In genomic region chr15:69904296-69904560, GRCh38 we compare ENCODE assay signal across 23 cellular contexts.
"Had no signal": no experiment of that assay in that cellular context is flagged by ENCODE, and none has a peak within 500 bp of the region (broad histone marks: within the 10 kb centered on the region; RNA-seq: fewer than 3 reads in every experiment).

No MANE protein-coding gene starts in this region.

- H3K4me3 Mint-ChIP-seq: dendritic cell treated with granulocyte-macrophage colony-stimulating factor and Interleukin-4, amounts not matched to agents 40 ng/mL and 50 ng/mL, for 4 days; effector memory CD8-positive, alpha-beta T cell; naive thymus-derived CD8-positive, alpha-beta T cell; neural crest cell; stimulated activated memory B cell treated with anti-CD40 and anti-IgM and Interleukin-4, amounts not matched to agents 10 μg/mL and 1 μg/mL and 100 μg/mL, for 72 hours; stimulated activated naive CD8-positive, alpha-beta T cell treated with anti-CD3 and anti-CD28 coated beads, Interleukin-15, Interleukin-2, amounts not matched to agents 100 ng/mL and 50 ng/mL, for 24 hours had no signal

- H3K27me3 ChIP-seq: pancreas, right lobe of liver, testis, tibial nerve, upper lobe of right lung, vagina had no signal

- H3K9me3 Mint-ChIP-seq: dendritic cell treated with granulocyte-macrophage colony-stimulating factor and Interleukin-4, amounts not matched to agents 40 ng/mL and 50 ng/mL, for 4 days; effector memory CD8-positive, alpha-beta T cell; naive thymus-derived CD8-positive, alpha-beta T cell; stimulated activated memory B cell treated with anti-CD40 and anti-IgM and Interleukin-4, amounts not matched to agents 10 μg/mL and 1 μg/mL and 100 μg/mL, for 72 hours; stimulated activated naive CD8-positive, alpha-beta T cell treated with anti-CD3 and anti-CD28 coated beads, Interleukin-15, Interleukin-2, amounts not matched to agents 100 ng/mL and 50 ng/mL, for 24 hours had no signal

- H3K36me3 Mint-ChIP-seq: naive thymus-derived CD8-positive, alpha-beta T cell; stimulated activated memory B cell treated with anti-CD40 and anti-IgM and Interleukin-4, amounts not matched to agents 10 μg/mL and 1 μg/mL and 100 μg/mL, for 72 hours had no signal

- H3K27me3 Mint-ChIP-seq: effector memory CD8-positive, alpha-beta T cell; stimulated activated memory B cell treated with anti-CD40 and anti-IgM and Interleukin-4, amounts not matched to agents 10 μg/mL and 1 μg/mL and 100 μg/mL, for 72 hours; stimulated activated naive CD8-positive, alpha-beta T cell treated with anti-CD3 and anti-CD28 coated beads, Interleukin-15, Interleukin-2, amounts not matched to agents 100 ng/mL and 50 ng/mL, for 24 hours had no signal

- H3K4me1 ChIP-seq: foreskin keratinocyte, pancreas, right lobe of liver, testis, tibial nerve, upper lobe of right lung, vagina had no signal

- H3K4me1 Mint-ChIP-seq: naive thymus-derived CD8-positive, alpha-beta T cell; stimulated activated memory B cell treated with anti-CD40 and anti-IgM and Interleukin-4, amounts not matched to agents 10 μg/mL and 1 μg/mL and 100 μg/mL, for 72 hours had no signal

- H3K36me3 ChIP-seq: pancreas, right lobe of liver, spleen, tibial nerve, upper lobe of right lung, vagina had no signal

- DNase-seq: effector memory CD8-positive, alpha-beta T cell; erythroblast; foreskin keratinocyte; hippocampal formation; mammary epithelial cell; mucosa of descending colon; naive thymus-derived CD8-positive, alpha-beta T cell; pancreas; right lobe of liver; spleen; stimulated activated CD4-positive, alpha-beta T cell treated with anti-CD3 and anti-CD28 coated beads, Interleukin-15, amount 100 ng/mL, for 24 hours; stimulated activated CD4-positive, alpha-beta T cell treated with anti-CD3 and anti-CD28 coated beads, Interleukin-1b, Interleukin-23, amount 100 ng/mL, for 48 hours; stimulated activated CD4-positive, alpha-beta T cell treated with anti-CD3 and anti-CD28 coated beads, Interleukin-4, amount 100 ng/mL, for 24 hours; testis; upper lobe of right lung had no signal

- H3K27ac ChIP-seq: foreskin keratinocyte, pancreas, right lobe of liver, spleen, testis, tibial nerve, upper lobe of right lung, vagina had no signal

- H3K9me3 ChIP-seq: mucosa of descending colon, pancreas, right lobe of liver, spleen, testis, tibial nerve, upper lobe of right lung, vagina had no signal

- ATAC-seq: effector memory CD8-positive, alpha-beta T cell; foreskin keratinocyte; left lobe of liver; mucosa of descending colon; naive thymus-derived CD8-positive, alpha-beta T cell; pancreas; right lobe of liver; stimulated activated memory B cell treated with anti-CD40 and anti-IgM and Interleukin-4, amounts not matched to agents 10 μg/mL and 1 μg/mL and 100 μg/mL, for 72 hours; upper lobe of right lung had no signal

- H3K4me3 ChIP-seq: mucosa of descending colon, pancreas, right lobe of liver, spleen, testis, tibial nerve, upper lobe of right lung, vagina had no signal

- H3K27ac Mint-ChIP-seq: dendritic cell treated with granulocyte-macrophage colony-stimulating factor and Interleukin-4, amounts not matched to agents 40 ng/mL and 50 ng/mL, for 4 days; effector memory CD8-positive, alpha-beta T cell; naive thymus-derived CD8-positive, alpha-beta T cell; progenitor cell of endocrine pancreas; stimulated activated memory B cell treated with anti-CD40 and anti-IgM and Interleukin-4, amounts not matched to agents 10 μg/mL and 1 μg/mL and 100 μg/mL, for 72 hours; stimulated activated naive CD8-positive, alpha-beta T cell treated with anti-CD3 and anti-CD28 coated beads, Interleukin-15, Interleukin-2, amounts not matched to agents 100 ng/mL and 50 ng/mL, for 24 hours had no signal
